7 cellular contexts compared by ENCODE assay signal in the genomic region with DNA sequence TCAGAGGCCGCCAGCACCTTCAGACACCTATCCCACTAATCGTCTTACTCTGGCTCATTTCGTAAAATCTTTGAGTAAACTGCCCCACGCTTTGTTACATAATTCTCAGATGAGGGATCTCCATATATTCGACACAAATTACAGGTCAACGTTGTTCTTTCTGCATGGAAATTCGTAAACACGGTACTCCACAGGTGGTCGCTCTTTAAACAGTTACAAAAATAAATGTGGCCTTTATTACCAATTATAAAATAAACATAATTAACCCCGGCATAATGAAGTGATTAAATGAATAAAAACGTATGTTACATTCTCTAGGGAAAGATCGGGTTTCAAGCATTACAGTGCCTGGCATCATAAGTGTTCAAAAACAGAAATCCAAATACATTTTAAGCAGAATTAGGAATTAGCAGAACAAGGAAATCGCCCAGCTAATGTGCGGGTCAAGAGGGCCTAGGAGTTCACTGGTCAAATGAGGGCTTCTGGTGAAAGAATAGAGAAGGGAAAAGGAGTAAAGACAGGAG. TPM values are rescaled to one million over a fixed set of nuclear protein-coding genes. Genes with fewer than 3 reads are reported as not detected.
A peak's percentile ranks its signal among the peaks of the same experiment; 100 is the strongest.
DNase-seq lines count a peak whose midpoint lies in the region; ATAC-seq and TF ChIP-seq lines count a peak whose summit lies in the region.

No MANE protein-coding gene starts in this region.

- peak overlapping the region; percentile 83 for H3K4me3 ChIP-seq in HEK293 (ENCODE audit: low read depth, low read length)
- H3K4me3 ChIP-seq in gastroesophageal sphincter: peak overlapping the region; percentile 94
- peak overlapping the region; percentile 65 to 86 (median 80) for H3K4me3 ChIP-seq in skin epidermis

- peaks cover 17% of the 10 kb centered on the region for H3K4me1 ChIP-seq in HEK293 (ENCODE audit: control insufficient read depth, insufficient read depth, low read length)
- peaks cover 3 to 43% (median 29%) of the 10 kb centered on the region in 3 donors for H3K4me1 ChIP-seq in gastroesophageal sphincter

- H3K36me3 ChIP-seq in HEK293 (ENCODE audit: control insufficient read depth in 2 of 2, insufficient read depth in 1 of 2, low read length in 2 of 2): peaks cover 41 to 68% of the 10 kb centered on the region in 2 experiments
- peaks cover 3 to 45% of the 10 kb centered on the region in 2 donors for H3K36me3 ChIP-seq in gastroesophageal sphincter

- peak overlapping the region; percentile 99 for H3K27ac ChIP-seq in HEK293 (ENCODE audit: extremely low read depth, low read depth, low read length)
- H3K27ac ChIP-seq in gastroesophageal sphincter: peak overlapping the region; percentile 26 to 100 (median 98)
- peak overlapping the region in 20 of 21 experiments; percentile 96 to 100 (median 99) for H3K27ac ChIP-seq in skin epidermis

- ATAC-seq in T-helper 17 cell: no peak
- no peak for ATAC-seq in gastroesophageal sphincter
- ATAC-seq in GM18519 (IDR thresholded peaks at IDR 0.05; ENCODE audit: low FRiP score, unreplicated experiment): no peak
- no peak for ATAC-seq in HG02610 (IDR thresholded peaks at IDR 0.05; ENCODE audit: unreplicated experiment)

- POLR2A ChIA-PET in HEK293 (lab: Yijun Ruan, JAX): interaction anchor here (1.0 to 1.9 kb wide), 6 partner anchors 11 to 69 kb away, joined by 3 to 8 read pairs (median 4); a partner anchor contains a TSS

- peaks cover 32% of the 10 kb centered on the region for H3K4me1 Mint-ChIP-seq in T-helper 17 cell

- no peaks in the 10 kb centered on the region for H3K27me3 ChIP-seq in gastroesophageal sphincter

- WGBS in gastroesophageal sphincter (ENCODE audit: low coverage in 1 of 2), 2 donors: 17 to 22% methylated on average over 12 to 14 of the region's 14 CpGs

- TF ChIP-seq POLR2A in gastroesophageal sphincter (IDR thresholded peaks at IDR 0.05): no peak

- peak overlapping the region; percentile 96 for H3K27ac Mint-ChIP-seq in T-helper 17 cell

- peaks cover 5% of the 10 kb centered on the region for H3K36me3 Mint-ChIP-seq in T-helper 17 cell (ENCODE audit: low read depth)

- TF ChIP-seq EP300 in gastroesophageal sphincter (IDR thresholded peaks at IDR 0.05): no peak

- peak overlapping the region; percentile 89 for H3K4me3 Mint-ChIP-seq in T-helper 17 cell

- DNase-seq in T-helper 17 cell (no peak), A172 (ENCODE audit: low spot score) (no peak)

- no peaks in the 10 kb centered on the region for H3K9me3 ChIP-seq in HEK293 (ENCODE audit: control insufficient read depth, insufficient read depth, low read depth, low read length)
- H3K9me3 ChIP-seq in T-helper 17 cell (ENCODE audit: control insufficient read depth, low read length, poor library complexity, severe bottlenecking): no peaks in the 10 kb centered on the region
- no peaks in the 10 kb centered on the region for H3K9me3 ChIP-seq in gastroesophageal sphincter

- TF ChIP-seq CTCF in HEK293 (tag by site-specific recombination; IDR thresholded peaks at IDR 0.05) (no peak), gastroesophageal sphincter (IDR thresholded peaks at IDR 0.05) (no peak)

- H3K27me3 Mint-ChIP-seq in T-helper 17 cell: no peaks in the 10 kb centered on the region

- CTCF ChIA-PET in HEK293 (lab: Yijun Ruan, JAX): interaction anchor here (0.6 to 1.6 kb wide), 3 partner anchors 132 to 821 kb away, joined by 3 to 5 read pairs (median 3); no protein-coding TSS in a partner anchor

TF ChIP-seq in HEK293, 187 proteins besides CTCF, POLR2A, EP300 and RAD21 (continues in another document):
- TF ChIP-seq WT1 (tag by site-specific recombination; IDR thresholded peaks at IDR 0.05) (peak; percentile 56; the same call in 1 of the 2 replicates), ZNF529 (tag by site-specific recombination; IDR thresholded peaks at IDR 0.05; ENCODE audit: insufficient replicate concordance) (no peak), ZNF791 (tag by site-specific recombination; IDR thresholded peaks at IDR 0.05) (no peak), ZNF677 (tag by site-specific recombination; IDR thresholded peaks at IDR 0.05) (no peak), ZBTB21 (tag by site-specific recombination; IDR thresholded peaks at IDR 0.05) (no peak), ZNF132 (tag by site-specific recombination; IDR thresholded peaks at IDR 0.05; ENCODE audit: borderline replicate concordance) (no peak), GLIS2 (tag by site-specific recombination; IDR thresholded peaks at IDR 0.05) (no peak), ZNF501 (tag by site-specific recombination; IDR thresholded peaks at IDR 0.05) (no peak)
- TF ChIP-seq, protein P1, sequence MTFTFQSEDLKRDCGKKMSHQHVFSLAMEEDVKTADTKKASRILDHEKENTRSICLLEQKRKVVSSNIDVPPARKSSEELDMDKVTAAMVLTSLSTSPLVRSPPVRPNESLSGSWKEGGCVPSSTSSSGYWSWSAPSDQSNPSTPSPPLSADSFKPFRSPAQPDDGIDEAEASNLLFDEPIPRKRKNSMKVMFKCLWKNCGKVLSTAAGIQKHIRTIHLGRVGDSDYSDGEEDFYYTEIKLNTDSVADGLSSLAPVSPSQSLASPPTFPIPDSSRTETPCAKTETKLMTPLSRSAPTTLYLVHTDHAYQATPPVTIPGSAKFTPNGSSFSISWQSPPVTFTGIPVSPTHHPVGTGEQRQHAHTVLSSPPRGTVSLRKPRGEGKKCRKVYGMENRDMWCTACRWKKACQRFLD (tag by site-specific recombination; IDR thresholded peaks at IDR 0.05): no peak
- TF ChIP-seq, protein P2, sequence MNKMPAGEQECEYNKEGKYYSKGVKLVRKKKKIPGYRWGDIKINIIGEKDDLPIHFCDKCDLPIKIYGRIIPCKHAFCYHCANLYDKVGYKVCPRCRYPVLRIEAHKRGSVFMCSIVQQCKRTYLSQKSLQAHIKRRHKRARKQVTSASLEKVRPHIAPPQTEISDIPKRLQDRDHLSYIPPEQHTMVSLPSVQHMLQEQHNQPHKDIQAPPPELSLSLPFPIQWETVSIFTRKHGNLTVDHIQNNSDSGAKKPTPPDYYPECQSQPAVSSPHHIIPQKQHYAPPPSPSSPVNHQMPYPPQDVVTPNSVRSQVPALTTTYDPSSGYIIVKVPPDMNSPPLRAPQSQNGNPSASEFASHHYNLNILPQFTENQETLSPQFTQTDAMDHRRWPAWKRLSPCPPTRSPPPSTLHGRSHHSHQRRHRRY (tag by site-specific recombination; IDR thresholded peaks at IDR 0.05): no peak
- TF ChIP-seq, protein P3, sequence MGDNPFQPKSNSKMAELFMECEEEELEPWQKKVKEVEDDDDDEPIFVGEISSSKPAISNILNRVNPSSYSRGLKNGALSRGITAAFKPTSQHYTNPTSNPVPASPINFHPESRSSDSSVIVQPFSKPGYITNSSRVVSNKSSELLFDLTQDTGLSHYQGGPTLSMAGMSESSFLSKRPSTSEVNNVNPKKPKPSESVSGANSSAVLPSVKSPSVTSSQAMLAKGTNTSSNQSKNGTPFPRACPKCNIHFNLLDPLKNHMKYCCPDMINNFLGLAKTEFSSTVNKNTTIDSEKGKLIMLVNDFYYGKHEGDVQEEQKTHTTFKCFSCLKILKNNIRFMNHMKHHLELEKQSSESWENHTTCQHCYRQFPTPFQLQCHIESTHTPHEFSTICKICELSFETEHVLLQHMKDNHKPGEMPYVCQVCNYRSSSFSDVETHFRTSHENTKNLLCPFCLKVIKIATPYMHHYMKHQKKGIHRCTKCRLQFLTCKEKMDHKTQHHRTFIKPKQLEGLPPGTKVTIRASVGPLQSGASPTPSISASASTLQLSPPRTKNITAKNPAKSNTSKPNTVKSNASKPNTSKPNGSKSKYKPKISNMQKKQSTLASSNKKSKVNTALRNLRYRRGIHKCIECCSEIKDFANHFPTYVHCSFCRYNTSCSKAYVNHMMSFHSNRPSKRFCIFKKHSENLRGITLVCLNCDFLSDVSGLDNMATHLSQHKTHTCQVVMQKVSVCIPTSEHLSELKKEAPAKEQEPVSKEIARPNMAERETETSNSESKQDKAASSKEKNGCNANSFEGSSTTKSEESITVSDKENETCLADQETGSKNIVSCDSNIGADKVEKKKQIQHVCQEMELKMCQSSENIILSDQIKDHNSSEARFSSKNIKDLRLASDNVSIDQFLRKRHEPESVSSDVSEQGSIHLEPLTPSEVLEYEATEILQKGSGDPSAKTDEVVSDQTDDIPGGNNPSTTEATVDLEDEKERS (tag by site-specific recombination; IDR thresholded peaks at IDR 0.05): no peak

RNA-seq across cellular contexts. Expression of a gene that starts 0.9 kb away (rescaled TPM):
- total RNA-seq in T-helper 17 cell: 10 to 100 TPM; 28.2 to 33.5 TPM
- total RNA-seq in gastroesophageal sphincter: 10 to 100 TPM; 43.9 to 80.3 (median 62.1) TPM
- total RNA-seq in A172 (2014; rRNA removed; shearing (Covaris generic)): 55.6 and 66.9 TPM in 2 replicates

RNA-seq across cellular contexts. Expression of a gene that starts 24.8 kb away (rescaled TPM):
- total RNA-seq in T-helper 17 cell: 10 to 100 TPM; 69.6 to 88.5 TPM
- total RNA-seq in gastroesophageal sphincter: 10 to 100 TPM; 13.6 to 35.0 (median 23.3) TPM
- 15.8 and 16.1 TPM in 2 replicates for total RNA-seq in A172 (2014; rRNA removed; shearing (Covaris generic))

RNA-seq across cellular contexts. Expression of a gene that starts 47.8 kb away (rescaled TPM):
- 10 to 100 TPM; 78.5 to 85.5 TPM for total RNA-seq in T-helper 17 cell
- total RNA-seq in gastroesophageal sphincter: 100 to 1,000 TPM; 107 to 123 (median 117) TPM
- 484 and 521 TPM in 2 replicates for total RNA-seq in A172 (2014; rRNA removed; shearing (Covaris generic))

RNA-seq across cellular contexts. Expression of a gene that starts 52.2 kb away (rescaled TPM):
- not detected for total RNA-seq in T-helper 17 cell
- total RNA-seq in gastroesophageal sphincter: 10 to 100 TPM in 1 of 4 donors, 1 to 10 TPM in 3; 6.4 to 13.0 (median 9.7) TPM
- 8.2 and 9.9 TPM in 2 replicates for total RNA-seq in A172 (2014; rRNA removed; shearing (Covaris generic))

RNA-seq across cellular contexts. Expression of a gene that starts 53.2 kb away (rescaled TPM):
- total RNA-seq in T-helper 17 cell (1,000 to 10,000 TPM; 1,821 to 1,859 TPM), gastroesophageal sphincter (1,000 to 10,000 TPM in 3 of 4 donors, 100 to 1,000 TPM in 1; 755 to 2,040 (median 1,511) TPM)
- 1,400 and 1,966 TPM in 2 replicates for total RNA-seq in A172 (2014; rRNA removed; shearing (Covaris generic))
